1 cellular context compared by ENCODE assay signal in genomic region chr20:346640-347316, GRCh38.
TF ChIP-seq lines count a peak whose summit lies in the region.

A gene with protein sequence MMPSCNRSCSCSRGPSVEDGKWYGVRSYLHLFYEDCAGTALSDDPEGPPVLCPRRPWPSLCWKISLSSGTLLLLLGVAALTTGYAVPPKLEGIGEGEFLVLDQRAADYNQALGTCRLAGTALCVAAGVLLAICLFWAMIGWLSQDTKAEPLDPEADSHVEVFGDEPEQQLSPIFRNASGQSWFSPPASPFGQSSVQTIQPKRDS (plus strand): TSS chr20:347111. CDS start chr20:349644, 2,533 bp downstream.

TF ChIP-seq in GM12878, 131 proteins besides CTCF, POLR2A, EP300 and RAD21 (continues in another document):
- TF ChIP-seq ZNF687 (IDR thresholded peaks at IDR 0.05), result peak; percentile 38
- no peak for TF ChIP-seq ZNF274 (IDR thresholded peaks at IDR 0.05; ENCODE audit: insufficient read depth, insufficient read length)
- no peak for TF ChIP-seq ZNF622 (IDR thresholded peaks at IDR 0.05)
- 0 out of 2 replicates have a peak, but pooled peaks have one; percentile 18 for TF ChIP-seq CHD2 (IDR thresholded peaks at IDR 0.05; ENCODE audit: borderline replicate concordance, low read depth, low read length)
- TF ChIP-seq SREBF2 (IDR thresholded peaks at IDR 0.05; ENCODE audit: low read length), result no peak
- no peak for TF ChIP-seq JUNB (IDR thresholded peaks at IDR 0.05)
- TF ChIP-seq BRCA1 (IDR thresholded peaks at IDR 0.05; ENCODE audit: low read depth, low read length), result no peak
- no peak for TF ChIP-seq NFXL1 (IDR thresholded peaks at IDR 0.05; ENCODE audit: borderline replicate concordance)
- 0 out of 2 replicates have a peak, but pooled peaks have one; percentile 45 for TF ChIP-seq SMAD5 (IDR thresholded peaks at IDR 0.05; ENCODE audit: low read depth)
- 0 out of 4 replicates have a peak, but pooled peaks have one; percentile 25 to 41 for TF ChIP-seq IKZF2 (IDR thresholded peaks at IDR 0.05)
- TF ChIP-seq ZSCAN29 (IDR thresholded peaks at IDR 0.05), result no peak
- no peak for TF ChIP-seq MTA2 (IDR thresholded peaks at IDR 0.05; ENCODE audit: low read depth)
- TF ChIP-seq IKZF1 (conservative IDR thresholded peaks at IDR 0.05), result no peak; the same call in 1 of the 2 replicates
- TF ChIP-seq BACH1 (IDR thresholded peaks at IDR 0.05; ENCODE audit: borderline replicate concordance), result 0 out of 2 replicates have a peak, but pooled peaks have one; percentile 26
- no peak for TF ChIP-seq JUND (IDR thresholded peaks at IDR 0.05; ENCODE audit: low read depth, low read length)
- TF ChIP-seq HDAC6 (IDR thresholded peaks at IDR 0.05; ENCODE audit: unreplicated experiment), result no peak
- no peak for TF ChIP-seq ZBTB4 (CRISPR knock-in tag; IDR thresholded peaks at IDR 0.05)
- no peak for TF ChIP-seq CREM (IDR thresholded peaks at IDR 0.05; ENCODE audit: low read depth)
- TF ChIP-seq RCOR1 (conservative IDR thresholded peaks at IDR 0.05; ENCODE audit: low read depth, low read length), result no peak
- TF ChIP-seq, protein P1, sequence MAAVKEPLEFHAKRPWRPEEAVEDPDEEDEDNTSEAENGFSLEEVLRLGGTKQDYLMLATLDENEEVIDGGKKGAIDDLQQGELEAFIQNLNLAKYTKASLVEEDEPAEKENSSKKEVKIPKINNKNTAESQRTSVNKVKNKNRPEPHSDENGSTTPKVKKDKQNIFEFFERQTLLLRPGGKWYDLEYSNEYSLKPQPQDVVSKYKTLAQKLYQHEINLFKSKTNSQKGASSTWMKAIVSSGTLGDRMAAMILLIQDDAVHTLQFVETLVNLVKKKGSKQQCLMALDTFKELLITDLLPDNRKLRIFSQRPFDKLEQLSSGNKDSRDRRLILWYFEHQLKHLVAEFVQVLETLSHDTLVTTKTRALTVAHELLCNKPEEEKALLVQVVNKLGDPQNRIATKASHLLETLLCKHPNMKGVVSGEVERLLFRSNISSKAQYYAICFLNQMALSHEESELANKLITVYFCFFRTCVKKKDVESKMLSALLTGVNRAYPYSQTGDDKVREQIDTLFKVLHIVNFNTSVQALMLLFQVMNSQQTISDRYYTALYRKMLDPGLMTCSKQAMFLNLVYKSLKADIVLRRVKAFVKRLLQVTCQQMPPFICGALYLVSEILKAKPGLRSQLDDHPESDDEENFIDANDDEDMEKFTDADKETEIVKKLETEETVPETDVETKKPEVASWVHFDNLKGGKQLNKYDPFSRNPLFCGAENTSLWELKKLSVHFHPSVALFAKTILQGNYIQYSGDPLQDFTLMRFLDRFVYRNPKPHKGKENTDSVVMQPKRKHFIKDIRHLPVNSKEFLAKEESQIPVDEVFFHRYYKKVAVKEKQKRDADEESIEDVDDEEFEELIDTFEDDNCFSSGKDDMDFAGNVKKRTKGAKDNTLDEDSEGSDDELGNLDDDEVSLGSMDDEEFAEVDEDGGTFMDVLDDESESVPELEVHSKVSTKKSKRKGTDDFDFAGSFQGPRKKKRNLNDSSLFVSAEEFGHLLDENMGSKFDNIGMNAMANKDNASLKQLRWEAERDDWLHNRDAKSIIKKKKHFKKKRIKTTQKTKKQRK (IDR thresholded peaks at IDR 0.05; ENCODE audit: low read depth, low read length), result no peak
- no peak for TF ChIP-seq GABPA (IDR thresholded peaks at IDR 0.05; ENCODE audit: low read depth)
- 0 out of 2 replicates have a peak, but pooled peaks have one; percentile 22 for TF ChIP-seq DPF2 (IDR thresholded peaks at IDR 0.05)
- TF ChIP-seq TCF3 (IDR thresholded peaks at IDR 0.05; ENCODE audit: borderline replicate concordance, insufficient read depth, low read depth, low read length), result no peak
- no peak for TF ChIP-seq IRF5 (IDR thresholded peaks at IDR 0.05; ENCODE audit: borderline replicate concordance)
- no peak for TF ChIP-seq CBFB (IDR thresholded peaks at IDR 0.05; ENCODE audit: low read depth)
- TF ChIP-seq PAX5 (IDR thresholded peaks at IDR 0.05; ENCODE audit: borderline replicate concordance, low read depth, low read length), result no peak
- TF ChIP-seq NR2C2 (IDR thresholded peaks at IDR 0.05; ENCODE audit: borderline replicate concordance, control insufficient read depth, insufficient read length, low read depth), result no peak
- 0 out of 2 replicates have a peak, but pooled peaks have one; percentile 20 for TF ChIP-seq SIN3A (IDR thresholded peaks at IDR 0.05; ENCODE audit: low read depth, low read length)
- TF ChIP-seq EGR1 (IDR thresholded peaks at IDR 0.05; ENCODE audit: borderline replicate concordance in 1 of 2, low read depth in 2 of 2, low read length in 2 of 2), result no peak
- TF ChIP-seq, protein P2, sequence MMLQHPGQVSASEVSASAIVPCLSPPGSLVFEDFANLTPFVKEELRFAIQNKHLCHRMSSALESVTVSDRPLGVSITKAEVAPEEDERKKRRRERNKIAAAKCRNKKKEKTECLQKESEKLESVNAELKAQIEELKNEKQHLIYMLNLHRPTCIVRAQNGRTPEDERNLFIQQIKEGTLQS (IDR thresholded peaks at IDR 0.05; ENCODE audit: borderline replicate concordance, extremely low read depth, low read depth, low read length), result no peak
- no peak for TF ChIP-seq YBX1 (IDR thresholded peaks at IDR 0.05)
- no peak for TF ChIP-seq RELA (IDR thresholded peaks at IDR 0.05; ENCODE audit: borderline replicate concordance, partially characterized antibody)
- TF ChIP-seq HDGF (IDR thresholded peaks at IDR 0.05), result no peak
- no peak for TF ChIP-seq PRDM15 (CRISPR knock-in tag; IDR thresholded peaks at IDR 0.05)
- peak; percentile 35; the same call in 1 of the 2 replicates for TF ChIP-seq NRF1 (conservative IDR thresholded peaks at IDR 0.05; ENCODE audit: low read depth, low read length)
- no peak for TF ChIP-seq PBX3 (IDR thresholded peaks at IDR 0.05; ENCODE audit: insufficient replicate concordance, low read depth, low read length)
- 0 out of 2 replicates have a peak, but pooled peaks have one; percentile 5 for TF ChIP-seq YY1 (IDR thresholded peaks at IDR 0.05; ENCODE audit: low read depth, low read length)
- no peak for TF ChIP-seq KLF5 (IDR thresholded peaks at IDR 0.05; ENCODE audit: partially characterized antibody)
- TF ChIP-seq BMI1 (IDR thresholded peaks at IDR 0.05; ENCODE audit: borderline replicate concordance), result no peak
- 0 out of 2 replicates have a peak, but pooled peaks have one; percentile 37 for TF ChIP-seq LARP7 (IDR thresholded peaks at IDR 0.05)
- TF ChIP-seq RAD51 (IDR thresholded peaks at IDR 0.05), result no peak
- no peak for TF ChIP-seq FOXM1 (IDR thresholded peaks at IDR 0.05; ENCODE audit: low read depth, low read length)
- no peak for TF ChIP-seq ASH2L (IDR thresholded peaks at IDR 0.05; ENCODE audit: borderline replicate concordance, low read depth)
- TF ChIP-seq IRF4 (IDR thresholded peaks at IDR 0.05; ENCODE audit: low read depth, low read length), result no peak
- TF ChIP-seq STAT1 (conservative IDR thresholded peaks at IDR 0.05), result no peak
- TF ChIP-seq TAF1 (IDR thresholded peaks at IDR 0.05; ENCODE audit: borderline replicate concordance, low read depth, low read length), result 0 out of 2 replicates have a peak, but pooled peaks have one; percentile 25
- TF ChIP-seq ZNF217 (IDR thresholded peaks at IDR 0.05), result no peak
- TF ChIP-seq TCF12 (IDR thresholded peaks at IDR 0.05; ENCODE audit: low read depth, low read length), result no peak
- TF ChIP-seq MAX (IDR thresholded peaks at IDR 0.05; ENCODE audit: low read depth, low read length), result no peak; the same call in 1 of the 2 replicates
- TF ChIP-seq POLR2AphosphoS5 (IDR thresholded peaks at IDR 0.05; ENCODE audit: low read length), result peak; percentile 29; the same call in 1 of the 2 replicates
- no peak for TF ChIP-seq FOXK2 (IDR thresholded peaks at IDR 0.05)
